Comparison of ENCODE assay signal across 27 cellular contexts in genomic region chr20:8260837-8261241, GRCh38.
DNase-seq lines count a peak whose midpoint lies in the region; ATAC-seq and TF ChIP-seq lines count a peak whose summit lies in the region.
"Had no signal": no experiment of that assay in that cellular context is flagged by ENCODE, and none has a peak within 500 bp of the region (broad histone marks: within the 10 kb centered on the region; RNA-seq: fewer than 3 reads in every experiment).

No MANE protein-coding gene starts in this region.

- H3K4me3 ChIP-seq in gastroesophageal sphincter (no peak overlapping the region), mesendoderm (ENCODE audit: low read length) (no peak overlapping the region), esophagus muscularis mucosa (no peak overlapping the region)
- H3K4me3 ChIP-seq: ascending aorta, BLaER1, cardiac muscle cell, esophagus squamous epithelium, gastrocnemius medialis, Peyer's patch, SJSA1, stomach, thyroid gland had no signal

- no peak overlapping the region for H2BK120ac ChIP-seq in mesendoderm (ENCODE audit: low read depth, low read length)

- H3K18ac ChIP-seq in mesendoderm (ENCODE audit: low read length), result no peak overlapping the region

- H3K4me1 ChIP-seq in gastroesophageal sphincter (peaks cover 0 to 14% (median 2%) of the 10 kb centered on the region in 3 donors), mesendoderm (ENCODE audit: control insufficient read depth, low read depth, low read length) (no peaks in the 10 kb centered on the region), esophagus muscularis mucosa (peaks cover 0 to 18% (median 11%) of the 10 kb centered on the region in 4 donors)
- H3K4me1 ChIP-seq: ascending aorta, gastrocnemius medialis, Peyer's patch, stomach, thyroid gland had no signal

- intact Hi-C loops in esophagus muscularis mucosa (cut with DNase I), result no loop called here

- H3K9me3 ChIP-seq in gastroesophageal sphincter (no peaks in the 10 kb centered on the region), esophagus muscularis mucosa (no peaks in the 10 kb centered on the region)
- H3K9me3 ChIP-seq: ascending aorta, esophagus squamous epithelium, gastrocnemius medialis, Peyer's patch, SJSA1, stomach, thyroid gland had no signal

- no peak overlapping the region for H2AK5ac ChIP-seq in mesendoderm (ENCODE audit: low read length)

- H3K56ac ChIP-seq in mesendoderm (ENCODE audit: low read length), result no peak overlapping the region

- no peak overlapping the region for H3K27ac ChIP-seq in gastroesophageal sphincter
- no peak overlapping the region for H3K27ac ChIP-seq in mesendoderm (ENCODE audit: low read depth, low read length)
- H3K27ac ChIP-seq in esophagus muscularis mucosa (replicated peaks in 1 of 4), result no peak overlapping the region
- H3K27ac ChIP-seq: ascending aorta, BLaER1, cardiac muscle cell, esophagus squamous epithelium, gastrocnemius medialis, Peyer's patch, SJSA1, stomach, thyroid gland had no signal

- in situ Hi-C loops in KBM-7 (cut with MboI; ENCODE audit: low pct_unique_long_range_greater_than_20kb, low sequenced_read_pairs), result no loop called here

- H3K79me1 ChIP-seq in mesendoderm (ENCODE audit: low read length), result no peaks in the 10 kb centered on the region

- H4K8ac ChIP-seq in mesendoderm (ENCODE audit: low read depth, low read length), result no peak overlapping the region

- no peak overlapping the region for H3K4ac ChIP-seq in mesendoderm (ENCODE audit: low read depth, low read length)

- 85% methylated on average over 2 of the region's 4 CpGs; no CpG with 5 or more reads in 1 of the 2 donors for WGBS in gastroesophageal sphincter (ENCODE audit: low coverage in 1 of 2), 2 donors
- WGBS in mesendoderm (ENCODE audit: extremely low coverage, insufficient coverage, low lambda C conversion rate), result no CpG with 5 or more reads among the region's 4 CpGs
- WGBS in esophagus muscularis mucosa, result 69% methylated on average over 1 of the region's 4 CpGs

- TF ChIP-seq POLR2A in gastroesophageal sphincter (IDR thresholded peaks at IDR 0.05) (no peak), esophagus muscularis mucosa (IDR thresholded peaks at IDR 0.05; ENCODE audit: low read depth) (no peak)

- no peak overlapping the region for H3K23ac ChIP-seq in mesendoderm (ENCODE audit: low read length)

- H3K36me3 ChIP-seq in gastroesophageal sphincter, result no peaks in the 10 kb centered on the region
- no peaks in the 10 kb centered on the region for H3K36me3 ChIP-seq in mesendoderm (ENCODE audit: control insufficient read depth, insufficient read depth, low read length)
- no peaks in the 10 kb centered on the region for H3K36me3 ChIP-seq in esophagus muscularis mucosa
- H3K36me3 ChIP-seq: ascending aorta, BLaER1, cardiac muscle cell, esophagus squamous epithelium, gastrocnemius medialis, Peyer's patch, SJSA1, stomach, thyroid gland had no signal

- no peaks in the 10 kb centered on the region for H3K27me3 ChIP-seq in gastroesophageal sphincter
- H3K27me3 ChIP-seq in mesendoderm (ENCODE audit: insufficient read depth, low read length, poor library complexity), result no peaks in the 10 kb centered on the region
- no peaks in the 10 kb centered on the region for H3K27me3 ChIP-seq in esophagus muscularis mucosa
- H3K27me3 ChIP-seq: ascending aorta, BLaER1, cardiac muscle cell, esophagus squamous epithelium, gastrocnemius medialis, Peyer's patch, SJSA1, stomach, thyroid gland had no signal

- no peaks in the 10 kb centered on the region for H3K79me2 ChIP-seq in mesendoderm (ENCODE audit: control insufficient read depth, insufficient read depth, low read length)

- H2BK15ac ChIP-seq in mesendoderm (replicated peaks; ENCODE audit: low read depth), result no peak overlapping the region

- H3K4me2 ChIP-seq in mesendoderm (ENCODE audit: low read length), result no peak overlapping the region
- H3K4me2 ChIP-seq: BLaER1 had no signal

- DNase-seq in KBM-7, result peak; percentile 12
- peak; percentile 90 for DNase-seq in NOMO-1 treated with dmso at 0.1 percent for 144 hours (lab: John Stamatoyannopoulos, UW; ENCODE audit: unreplicated experiment)
- peak; percentile 24 for DNase-seq in mesendoderm
- DNase-seq in AG20443 (ENCODE audit: low spot score), result no peak
- no peak for DNase-seq in esophagus muscularis mucosa (ENCODE audit: extremely low spot score)
- DNase-seq: activated CD8-positive, alpha-beta memory T cell treated with anti-CD3 and anti-CD28 coated beads for 24 hours; activated effector memory CD4-positive, alpha-beta T cell treated with anti-CD3 and anti-CD28 coated beads, Interleukin-2, amount 50 U/mL, for 16 hours; activated naive CD8-positive, alpha-beta T cell treated with anti-CD3 and anti-CD28 coated beads for 36 hours; activated T-cell treated with anti-CD3 and anti-CD28 coated beads, Interleukin-2, amount 50 U/mL, for 1 hour; COR-L47; dermis blood vessel endothelial cell; esophagus squamous epithelium; natural killer cell; NCI-H1436; NCI-H2107; occipital lobe; Peyer's patch; stimulated activated CD4-positive, alpha-beta T cell treated with anti-CD3 and anti-CD28 coated beads, Interleukin-2, amount 100 ng/mL, for 24 hours; stomach; thyroid gland had no signal

- peak; percentile 55 for ATAC-seq in gastroesophageal sphincter
- no peak for ATAC-seq in GM21723 (IDR thresholded peaks at IDR 0.05; ENCODE audit: unreplicated experiment)
- ATAC-seq: gastrocnemius medialis, natural killer cell had no signal

- TF ChIP-seq EP300 in gastroesophageal sphincter (IDR thresholded peaks at IDR 0.05) (no peak), esophagus muscularis mucosa (IDR thresholded peaks at IDR 0.05) (no peak)

- no peak overlapping the region for H4K5ac ChIP-seq in mesendoderm (ENCODE audit: low read length)

- H2BK5ac ChIP-seq in mesendoderm (ENCODE audit: low read length), result no peak overlapping the region

- H3K9ac ChIP-seq in mesendoderm (ENCODE audit: low read length), result no peak overlapping the region
- H3K9ac ChIP-seq: BLaER1 had no signal

- no peak for TF ChIP-seq CTCF in gastroesophageal sphincter (IDR thresholded peaks at IDR 0.05)
- no peak for TF ChIP-seq CTCF in esophagus muscularis mucosa (IDR thresholded peaks at IDR 0.05)

Comparison
In these comparisons a context has a peak if more than half of its experiments do, and no peak if none do; other contexts are left out.
1. DNase-seq: peak in KBM-7 (single experiment), NOMO-1 treated with dmso at 0.1 percent for 144 hours (single experiment) and mesendoderm (single experiment); none in AG20443 (single experiment) and esophagus muscularis mucosa (single experiment).